ENCODE assay signal across 18 cellular contexts in the genomic region with DNA sequence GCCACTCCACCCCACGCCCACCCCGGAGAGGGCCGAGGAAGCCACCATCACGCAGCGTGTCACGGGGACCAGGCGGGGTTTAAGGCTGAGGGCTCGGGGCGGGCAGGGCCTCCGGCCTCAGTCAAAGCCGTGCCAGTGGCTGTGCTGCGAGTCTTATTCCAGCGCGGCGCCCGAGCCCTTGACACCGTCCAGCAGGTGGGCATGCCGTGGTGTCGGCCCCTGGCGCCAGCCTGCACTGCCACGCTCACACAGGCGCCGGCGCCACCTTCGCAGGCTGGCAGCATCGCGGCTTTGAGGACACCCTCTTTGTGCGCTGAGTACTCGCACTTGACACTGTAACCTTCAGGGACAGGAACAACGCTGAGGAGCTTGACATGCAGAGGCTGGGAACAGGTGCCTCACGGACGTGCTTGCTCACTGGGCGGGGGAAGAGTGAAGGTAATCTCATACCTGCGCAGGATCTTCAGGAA. TPM values are rescaled to one million over a fixed set of nuclear protein-coding genes. Genes with fewer than 3 reads are reported as not detected.
DNase-seq lines count a peak whose midpoint lies in the region; FAIRE-seq and TF ChIP-seq lines count a peak whose summit lies in the region.
"Had no signal": no experiment of that assay in that cellular context is flagged by ENCODE, and none has a peak within 500 bp of the region (broad histone marks: within the 10 kb centered on the region; RNA-seq: fewer than 3 reads in every experiment).

No MANE protein-coding gene starts in this region.

- H4K8ac ChIP-seq in H1 (ENCODE audit: extremely low read depth, insufficient read depth, low read length) (peak overlapping the region; percentile 11; the same call in 1 of the 2 replicates), neuronal stem cell (ENCODE audit: low read depth, low read length) (no peak overlapping the region)

- H2BK15ac ChIP-seq in H1 (ENCODE audit: low read length) (no peak overlapping the region), neuronal stem cell (ENCODE audit: low read length) (no peak overlapping the region)

- no peak overlapping the region for H2BK5ac ChIP-seq in H1 (ENCODE audit: low read depth, low read length)
- H2BK5ac ChIP-seq in neuronal stem cell (ENCODE audit: low read length): peak overlapping the region; percentile 66

- WGBS in H1 (ENCODE audit: extremely low coverage in 1 of 2, insufficient coverage in 1 of 2, insufficient read length in 1 of 2, insufficient replicate concordance in 2 of 2, low coverage in 1 of 2, low lambda C conversion rate in 2 of 2, missing lambda C conversion rate in 1 of 2), 2 experiments: 88% methylated on average over 34 of the region's 34 CpGs; no CpG with 5 or more reads in 1 of the 2 experiments
- WGBS in neuronal stem cell (ENCODE audit: extremely low coverage in 2 of 2, insufficient read length in 2 of 2, insufficient replicate concordance in 1 of 2), 2 donors: no CpG with 5 or more reads among the region's 34 CpGs
- 89% methylated on average over 22 of the region's 34 CpGs for WGBS in mammary epithelial cell (ENCODE audit: low coverage, missing lambda C conversion rate)

- H3K79me1 ChIP-seq in H1 (ENCODE audit: low read depth, low read length) (no peaks in the 10 kb centered on the region), neuronal stem cell (ENCODE audit: low read depth, low read length) (no peaks in the 10 kb centered on the region)

- H2BK20ac ChIP-seq in H1 (ENCODE audit: low read length): no peak overlapping the region

- no peak overlapping the region for H4K91ac ChIP-seq in H1 (replicated peaks; ENCODE audit: insufficient read length, low read length)
- H4K91ac ChIP-seq in neuronal stem cell (ENCODE audit: low read depth, low read length, poor library complexity): no peak overlapping the region

- H3K4me2 ChIP-seq in H1 (ENCODE audit: insufficient read depth in 1 of 2, low read depth in 2 of 2, low read length in 2 of 2) (no peak overlapping the region), neuronal stem cell (ENCODE audit: insufficient read depth, low read length, poor library complexity, severe bottlenecking) (no peak overlapping the region), mammary epithelial cell (ENCODE audit: insufficient read depth, low read depth, low read length) (no peak overlapping the region)
- H3K4me2 ChIP-seq: GM23338 had no signal

- no peak for TF ChIP-seq EP300 in H1 (IDR thresholded peaks at IDR 0.05; ENCODE audit: borderline replicate concordance in 1 of 2, low read depth in 2 of 2, low read length in 2 of 2)

- H3K27me3 ChIP-seq in H1 (replicated peaks in 1 of 4; ENCODE audit: control insufficient read depth in 3 of 4, extremely low read depth in 1 of 4, insufficient read depth in 3 of 4, low read length in 3 of 4) (no peaks in the 10 kb centered on the region), neuronal stem cell (ENCODE audit: control insufficient read depth in 3 of 3, insufficient read depth in 3 of 3, low read depth in 1 of 3, low read length in 3 of 3) (no peaks in the 10 kb centered on the region), mammary epithelial cell (ENCODE audit: insufficient read depth, low read length) (no peaks in the 10 kb centered on the region)

- H2BK120ac ChIP-seq in H1 (replicated peaks; ENCODE audit: low read depth, low read length) (no peak overlapping the region), neuronal stem cell (ENCODE audit: low read depth, low read length) (no peak overlapping the region)

- CTCF ChIA-PET in H1 (lab: Charles Lee; ENCODE audit: partially characterized antibody) (interaction anchor here (0.8 kb wide), 1 partner anchor 12 kb away, joined by 4 read pairs; no protein-coding TSS in a partner anchor), mammary epithelial cell (lab: Charles Lee; ENCODE audit: low non-redundant PET) (no interaction called here)

- TF ChIP-seq POLR2A in H1 (IDR thresholded peaks at IDR 0.05; ENCODE audit: control extremely low read depth in 1 of 2, low read depth in 2 of 2, low read length in 2 of 2): no peak
- no peak for TF ChIP-seq POLR2A in GM12892 (IDR thresholded peaks at IDR 0.05; ENCODE audit: low read depth, low read length)
- no peak for TF ChIP-seq POLR2A in GM12891 (IDR thresholded peaks at IDR 0.05; ENCODE audit: low read depth, low read length)

- H3K79me2 ChIP-seq in H1 (ENCODE audit: control insufficient read depth in 1 of 2, insufficient read depth in 2 of 2, low read length in 2 of 2): no peaks in the 10 kb centered on the region
- H3K79me2 ChIP-seq in mammary epithelial cell (ENCODE audit: insufficient read depth, low read length): no peaks in the 10 kb centered on the region

- H3K4me3 ChIP-seq in H1 (ENCODE audit: extremely low read depth in 1 of 4, insufficient read depth in 2 of 4, low read depth in 3 of 4, low read length in 4 of 4) (no peak overlapping the region), neuronal stem cell (ENCODE audit: low read length in 2 of 2) (no peak overlapping the region), mammary epithelial cell (replicated peaks in 1 of 3; ENCODE audit: insufficient read depth in 1 of 3, low read depth in 2 of 3, low read length in 3 of 3) (no peak overlapping the region)
- H3K4me3 ChIP-seq: GM23338 had no signal

- H2AFZ ChIP-seq in H1 (ENCODE audit: low read length): no peak overlapping the region
- H2AFZ ChIP-seq in neuronal stem cell (ENCODE audit: low read length): no peak overlapping the region
- H2AFZ ChIP-seq in mammary epithelial cell (ENCODE audit: low read depth, low read length): no peak overlapping the region
- H2AFZ ChIP-seq: GM23338 had no signal

- H3K9me3 ChIP-seq in H1 (ENCODE audit: insufficient read depth in 2 of 2, low read depth in 1 of 2, low read length in 1 of 2) (no peaks in the 10 kb centered on the region; a peak in 1 of 4 replicates), neuronal stem cell (replicated peaks in 1 of 2; ENCODE audit: control insufficient read depth in 2 of 2, insufficient read depth in 1 of 2, low read depth in 1 of 2, low read length in 2 of 2) (no peaks in the 10 kb centered on the region), mammary epithelial cell (replicated peaks; ENCODE audit: insufficient read depth, low read length) (no peaks in the 10 kb centered on the region)

- H4K5ac ChIP-seq in H1 (ENCODE audit: insufficient read length, low read depth, low read length): no peak overlapping the region

- intact Hi-C loops in mammary epithelial cell (cut with micrococcal nuclease): no loop called here

- FAIRE-seq in H1 (lab: Jason Lieb, UNC): no peak
- no peak for FAIRE-seq in GM12892 (lab: Jason Lieb, UNC)
- FAIRE-seq in GM12891 (lab: Jason Lieb, UNC): no peak

- H3K14ac ChIP-seq in H1 (ENCODE audit: insufficient read length) (no peak overlapping the region), neuronal stem cell (ENCODE audit: low read length) (no peak overlapping the region)

- no TSS peak for BruUV-seq in mammary epithelial cell (replicated peaks; lab: Mats Ljungman, UMichigan)

- POLR2A ChIA-PET in H1 (lab: Charles Lee; ENCODE audit: partially characterized antibody): no interaction called here

- H3K18ac ChIP-seq in H1 (ENCODE audit: extremely low read depth, low read length): no peak overlapping the region
- H3K18ac ChIP-seq in neuronal stem cell (ENCODE audit: low read length): peak overlapping the region; percentile 52

- no peak overlapping the region for H3K4ac ChIP-seq in H1 (replicated peaks; ENCODE audit: insufficient read length, low read depth, low read length)
- no peak overlapping the region for H3K4ac ChIP-seq in neuronal stem cell (ENCODE audit: low read length)

- H3K9ac ChIP-seq in H1 (replicated peaks in 1 of 4; ENCODE audit: extremely low read depth in 1 of 4, low read depth in 3 of 4, low read length in 3 of 4) (no peak overlapping the region), neuronal stem cell (ENCODE audit: low read depth, low read length, poor library complexity) (no peak overlapping the region), mammary epithelial cell (ENCODE audit: insufficient read depth, low read length) (no peak overlapping the region)

- in situ Hi-C loops in mammary epithelial cell (cut with MboI; ENCODE audit: low sequenced_read_pairs in 2 of 2): no loop called here

- TF ChIP-seq RAD21 in H1 (IDR thresholded peaks at IDR 0.05 in 1 of 2, conservative IDR thresholded peaks at IDR 0.05 in 1 of 2; ENCODE audit: low read depth in 2 of 2, low read length in 2 of 2): no peak

- dilution Hi-C loops in mammary epithelial cell (cut with HindIII; ENCODE audit: low sequenced_read_pairs): no loop called here

- H3K4me1 ChIP-seq in H1 (replicated peaks in 1 of 4; ENCODE audit: control insufficient read depth in 3 of 4, insufficient read depth in 4 of 4, low read length in 3 of 4): no peaks in the 10 kb centered on the region
- H3K4me1 ChIP-seq in neuronal stem cell (ENCODE audit: control insufficient read depth in 2 of 2, insufficient read depth in 1 of 2, low read depth in 1 of 2, low read length in 2 of 2): no peaks in the 10 kb centered on the region
- peaks cover 10% of the 10 kb centered on the region for H3K4me1 ChIP-seq in mammary epithelial cell (ENCODE audit: insufficient read depth, low read length)

- H3K36me3 ChIP-seq in H1 (ENCODE audit: control insufficient read depth in 2 of 4, insufficient read depth in 4 of 4, low read length in 3 of 4) (no peaks in the 10 kb centered on the region), neuronal stem cell (replicated peaks in 1 of 2; ENCODE audit: control insufficient read depth in 2 of 2, insufficient read depth in 2 of 2, low read length in 2 of 2) (no peaks in the 10 kb centered on the region), mammary epithelial cell (ENCODE audit: insufficient read depth, low read length) (no peaks in the 10 kb centered on the region)

- H2AK5ac ChIP-seq in H1 (ENCODE audit: low read depth, low read length) (no peak overlapping the region), neuronal stem cell (ENCODE audit: low read depth, low read length) (no peak overlapping the region)

- no peak overlapping the region for H3K56ac ChIP-seq in H1 (replicated peaks; ENCODE audit: insufficient read length, low read depth, low read length)

- DNase-seq in DMS53 (lab: John Stamatoyannopoulos, UW): peak; percentile 89
- DNase-seq in NCI-H2029 treated with DMSO at 0.1 percent for 48 hours (lab: John Stamatoyannopoulos, UW): peak; percentile 59
- no peak for DNase-seq in H1 (ENCODE audit: low read depth in 1 of 2, low spot score in 2 of 2)
- no peak for DNase-seq in neuronal stem cell (ENCODE audit: low spot score)
- DNase-seq in GM12892 (ENCODE audit: insufficient read length): no peak
- DNase-seq in GM12891 (ENCODE audit: insufficient read length, low spot score): no peak
- no peak for DNase-seq in mammary epithelial cell
- DNase-seq: AML-193, GDM1, KBM-7, NCI-H1105 treated with DMSO at 0.1 percent for 48 hours, NCI-H187, NCI-H446, NCI-H82, SHP77 treated with DMSO at 0.1 percent for 48 hours, T-cell had no signal

- no peak for TF ChIP-seq CTCF in H1 (IDR thresholded peaks at IDR 0.05; ENCODE audit: control extremely low read depth in 1 of 3, insufficient read depth in 1 of 3, low read depth in 1 of 3, low read length in 3 of 3)
- no peak for TF ChIP-seq CTCF in mammary epithelial cell (conservative IDR thresholded peaks at IDR 0.05 in 1 of 2, IDR thresholded peaks at IDR 0.05 in 1 of 2; ENCODE audit: extremely low read depth in 1 of 2, insufficient read depth in 1 of 2, low read depth in 1 of 2, low read length in 2 of 2)

- H4K20me1 ChIP-seq in H1 (replicated peaks in 1 of 2; ENCODE audit: control insufficient read depth in 1 of 2, insufficient read depth in 2 of 2, low read length in 2 of 2) (no peaks in the 10 kb centered on the region), mammary epithelial cell (ENCODE audit: insufficient read depth, low read length) (no peaks in the 10 kb centered on the region)

- H3K23me2 ChIP-seq in H1 (ENCODE audit: low read depth, low read length): no peaks in the 10 kb centered on the region

- no peak overlapping the region for H3K23ac ChIP-seq in H1 (ENCODE audit: insufficient read length)
- no peak overlapping the region for H3K23ac ChIP-seq in neuronal stem cell (ENCODE audit: low read depth, low read length, poor library complexity)

- H3K27ac ChIP-seq in H1 (ENCODE audit: low read depth, low read length): no peak overlapping the region
- H3K27ac ChIP-seq in neuronal stem cell (replicated peaks; ENCODE audit: low read length): no peak overlapping the region
- no peak overlapping the region for H3K27ac ChIP-seq in mammary epithelial cell (ENCODE audit: insufficient read depth, low read depth, low read length)
- H3K27ac ChIP-seq: C4-2B had no signal

- H2BK12ac ChIP-seq in H1 (ENCODE audit: low read depth, low read length) (no peak overlapping the region), neuronal stem cell (ENCODE audit: low read length) (peak overlapping the region; percentile 63)

RNA-seq across cellular contexts. Expression of a gene that starts 34.0 kb away (rescaled TPM):
- total RNA-seq in H1 (2021; fragmentation: NEBNext Ultra II Directional; extraction: Animal tissue kit (Norgen Biotek cat#: 25700)): 19.3 and 19.5 TPM in 2 replicates
- polyA plus RNA-seq in H1 (2011; rRNA removed) (11.0 and 13.6 TPM in 2 replicates), mammary epithelial cell (4.9 TPM)
- 8.2 TPM for polyA plus RNA-seq in H1 (2011; cell fraction: cytosol; rRNA removed)
- 21.5 TPM for polyA plus RNA-seq in H1 (2011; cell fraction: nucleus; rRNA removed)
- polyA plus RNA-seq in H1 (2012, experiment 1 of 2): 14.4 to 17.5 TPM (median 15.0 TPM) in 4 replicates
- 11.9 TPM for polyA plus RNA-seq in H1 (2012, experiment 2 of 2)
- 12.5 TPM for polyA plus RNA-seq in H1 (2013, experiment 1 of 2)
- 11.1 TPM for polyA plus RNA-seq in H1 (2013, experiment 2 of 2)
- polyA minus RNA-seq in H1 (2011; rRNA and poly(A)+ RNA removed): 9.9 and 11.1 TPM in 2 replicates
- polyA minus RNA-seq in H1 (2011; cell fraction: cytosol; rRNA and poly(A)+ RNA removed): 10.2 TPM
- 18.8 TPM for polyA minus RNA-seq in H1 (2011; cell fraction: nucleus; rRNA and poly(A)+ RNA removed)
- polyA plus RNA-seq in neuronal stem cell (2013, experiment 1 of 2): 10.7 TPM
- 11.2 TPM for polyA plus RNA-seq in neuronal stem cell (2013, experiment 2 of 2)
- 0.30 TPM for polyA plus RNA-seq in GM12892 (2012; ENCODE audit: missing spikeins)
- polyA plus RNA-seq in GM12891 (2012; ENCODE audit: low read depth, missing spikeins): 1.2 TPM
- total RNA-seq in mammary epithelial cell: 10 to 100 TPM; 13.6 to 19.2 TPM
- polyA minus RNA-seq in mammary epithelial cell: 9.8 TPM

RNA-seq across cellular contexts. Expression of a gene that starts 58.9 kb away (rescaled TPM):
- 68.7 and 70.8 TPM in 2 replicates for total RNA-seq in H1 (2021; fragmentation: NEBNext Ultra II Directional; extraction: Animal tissue kit (Norgen Biotek cat#: 25700))
- polyA plus RNA-seq in H1 (2011; rRNA removed): 36.9 and 38.5 TPM in 2 replicates
- polyA plus RNA-seq in H1 (2011; cell fraction: cytosol; rRNA removed): 35.0 TPM
- 113 TPM for polyA plus RNA-seq in H1 (2011; cell fraction: nucleus; rRNA removed)
- 48.2 to 55.3 TPM (median 49.7 TPM) in 4 replicates for polyA plus RNA-seq in H1 (2012, experiment 1 of 2)
- 41.0 TPM for polyA plus RNA-seq in H1 (2012, experiment 2 of 2)
- 25.7 TPM for polyA plus RNA-seq in H1 (2013, experiment 1 of 2)
- polyA plus RNA-seq in H1 (2013, experiment 2 of 2): 25.3 TPM
- polyA minus RNA-seq in H1 (2011; rRNA and poly(A)+ RNA removed): 69.9 and 90.6 TPM in 2 replicates
- 33.1 TPM for polyA minus RNA-seq in H1 (2011; cell fraction: cytosol; rRNA and poly(A)+ RNA removed)
- polyA minus RNA-seq in H1 (2011; cell fraction: nucleus; rRNA and poly(A)+ RNA removed): 44.6 TPM
- polyA plus RNA-seq in neuronal stem cell (2013, experiment 1 of 2): 35.7 TPM
- 38.4 TPM for polyA plus RNA-seq in neuronal stem cell (2013, experiment 2 of 2)
- 32.1 TPM for polyA plus RNA-seq in GM12892 (2012; ENCODE audit: missing spikeins)
- polyA plus RNA-seq in GM12891 (2012; ENCODE audit: low read depth, missing spikeins): 39.2 TPM
- 10 to 100 TPM; 62.8 to 66.4 TPM for total RNA-seq in mammary epithelial cell
- 45.7 TPM for polyA plus RNA-seq in mammary epithelial cell
- 94.0 TPM for polyA minus RNA-seq in mammary epithelial cell

RNA-seq across cellular contexts. Expression of a gene that starts 59.1 kb away (rescaled TPM):
- total RNA-seq in H1 (2021; fragmentation: NEBNext Ultra II Directional; extraction: Animal tissue kit (Norgen Biotek cat#: 25700)): 5.2 and 6.0 TPM in 2 replicates
- polyA plus RNA-seq in H1 (2011; rRNA removed): 5.6 and 7.1 TPM in 2 replicates
- polyA plus RNA-seq in H1 (2011; cell fraction: cytosol; rRNA removed): 8.1 TPM
- 21.1 TPM for polyA plus RNA-seq in H1 (2011; cell fraction: nucleus; rRNA removed)
- 4.8 to 7.5 TPM (median 6.4 TPM) in 4 replicates for polyA plus RNA-seq in H1 (2012, experiment 1 of 2)
- polyA plus RNA-seq in H1 (2012, experiment 2 of 2): 2.6 TPM
- polyA plus RNA-seq in H1 (2013, experiment 1 of 2): 4.8 TPM
- polyA plus RNA-seq in H1 (2013, experiment 2 of 2): 5.5 TPM
- 1.4 and 1.9 TPM in 2 replicates for polyA minus RNA-seq in H1 (2011; rRNA and poly(A)+ RNA removed)
- 3.4 TPM for polyA minus RNA-seq in H1 (2011; cell fraction: cytosol; rRNA and poly(A)+ RNA removed)
- 6.3 TPM for polyA minus RNA-seq in H1 (2011; cell fraction: nucleus; rRNA and poly(A)+ RNA removed)
- 7.2 TPM for polyA plus RNA-seq in neuronal stem cell (2013, experiment 1 of 2)
- polyA plus RNA-seq in neuronal stem cell (2013, experiment 2 of 2): 7.6 TPM
- polyA plus RNA-seq in GM12892 (2012; ENCODE audit: missing spikeins): 4.9 TPM
- polyA plus RNA-seq in GM12891 (2012; ENCODE audit: low read depth, missing spikeins): 8.3 TPM
- 1 to 10 TPM; 1.5 to 8.3 TPM for total RNA-seq in mammary epithelial cell
- 7.6 TPM for polyA plus RNA-seq in mammary epithelial cell
- not detected for polyA minus RNA-seq in mammary epithelial cell

Comparison
In these comparisons a context has a peak if more than half of its experiments do, and no peak if none do; other contexts are left out.
1. DNase-seq: peak in DMS53 (single experiment) and NCI-H2029 treated with DMSO at 0.1 percent for 48 hours (single experiment); none in H1 (0 of 2), neuronal stem cell (single experiment), GM12892 (single experiment), GM12891 (single experiment) and mammary epithelial cell (single experiment).